ENCODE assay signal across 9 cellular contexts in the genomic region with DNA sequence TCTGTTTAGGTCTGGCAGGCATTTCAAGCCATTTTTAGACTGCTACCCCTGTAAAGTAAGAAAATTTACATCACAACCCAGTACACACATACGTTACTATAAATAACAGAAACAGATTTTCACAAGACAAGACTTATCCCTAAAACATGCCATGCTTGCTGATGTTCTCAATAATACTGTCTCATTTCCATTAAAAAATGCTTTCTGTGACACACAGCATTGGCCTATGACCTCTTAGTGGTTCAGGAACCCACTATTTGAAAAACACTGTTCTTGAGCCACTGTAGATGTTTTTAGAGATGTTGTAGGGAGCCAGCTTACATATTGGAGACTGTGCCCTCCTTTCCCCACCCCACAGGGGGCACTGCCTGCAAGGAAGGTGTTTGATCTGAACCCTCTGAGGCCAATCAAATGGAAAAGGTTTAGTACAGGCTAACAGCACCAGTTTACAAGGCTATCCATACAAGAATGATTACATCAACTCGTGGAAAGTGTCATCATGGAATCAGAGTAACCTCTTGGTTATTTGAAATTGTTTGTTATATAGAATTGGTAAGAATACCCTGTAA. TPM values are rescaled to one million over a fixed set of nuclear protein-coding genes. Genes with fewer than 3 reads are reported as not detected.
DNase-seq lines count a peak whose midpoint lies in the region; ATAC-seq and TF ChIP-seq lines count a peak whose summit lies in the region.
"Had no signal": no experiment of that assay in that cellular context is flagged by ENCODE, and none has a peak within 500 bp of the region (broad histone marks: within the 10 kb centered on the region; RNA-seq: fewer than 3 reads in every experiment).

No MANE protein-coding gene starts in this region.

- no peaks in the 10 kb centered on the region; the same call in 1 of the 2 replicates for H3K36me3 ChIP-seq in BJ (ENCODE audit: control insufficient read depth, insufficient read depth, low read length)
- H3K36me3 ChIP-seq: pancreas had no signal

- H3K4me3 ChIP-seq in BJ (ENCODE audit: low read depth, low read length) (no peak overlapping the region), GM12875 (ENCODE audit: low read depth, low read length) (no peak overlapping the region)
- H3K4me3 ChIP-seq: pancreas had no signal

- TF ChIP-seq CTCF in BJ (IDR thresholded peaks at IDR 0.05; ENCODE audit: insufficient read depth, low read depth, low read length) (peak; percentile 39), GM12875 (IDR thresholded peaks at IDR 0.05; ENCODE audit: borderline replicate concordance, insufficient read depth, low read depth, low read length) (peak; percentile 29; the same call in 1 of the 2 replicates)

- no peaks in the 10 kb centered on the region for H3K27me3 ChIP-seq in BJ (ENCODE audit: control insufficient read depth, insufficient read depth, low read length)
- H3K27me3 ChIP-seq: pancreas had no signal

- no peak for DNase-seq in BJ (ENCODE audit: low read depth)
- DNase-seq in SW480 (ENCODE audit: low spot score), result peak; percentile 8
- DNase-seq in iPS-NIHi11 (ENCODE audit: low spot score), result peak; percentile 19
- no peak for DNase-seq in GOT3 (lab: John Stamatoyannopoulos, UW)
- no peak for DNase-seq in GM19238 (ENCODE audit: insufficient read length, low spot score)
- no peak for DNase-seq in GM19240 (ENCODE audit: insufficient read length, low spot score)
- DNase-seq: pancreas had no signal

- CTCF ChIA-PET in BJ (lab: Yijun Ruan, JAX), result interaction anchor here (0.8 kb wide), 1 partner anchor 32 kb away, joined by 3 read pairs; no protein-coding TSS in a partner anchor

- no peak for ATAC-seq in GM18858 (IDR thresholded peaks at IDR 0.05; ENCODE audit: unreplicated experiment)

- POLR2A ChIA-PET in BJ (lab: Charles Lee), result no interaction called here

RNA-seq across cellular contexts. Expression of a gene that starts 30.8 kb away (rescaled TPM):
- 11.1 and 11.8 TPM in 2 replicates for polyA plus RNA-seq in BJ (2011; rRNA removed)
- 22.9 and 28.0 TPM in 2 replicates for polyA minus RNA-seq in BJ (2011; rRNA and poly(A)+ RNA removed)

Comparison
In these comparisons a context has a peak if more than half of its experiments do, and no peak if none do; other contexts are left out.
1. DNase-seq: peak in SW480 (single experiment) and iPS-NIHi11 (single experiment); none in BJ (single experiment), GOT3 (single experiment), GM19238 (single experiment) and GM19240 (single experiment).